ENCODE assay signal across 1 cellular context in the genomic region with DNA sequence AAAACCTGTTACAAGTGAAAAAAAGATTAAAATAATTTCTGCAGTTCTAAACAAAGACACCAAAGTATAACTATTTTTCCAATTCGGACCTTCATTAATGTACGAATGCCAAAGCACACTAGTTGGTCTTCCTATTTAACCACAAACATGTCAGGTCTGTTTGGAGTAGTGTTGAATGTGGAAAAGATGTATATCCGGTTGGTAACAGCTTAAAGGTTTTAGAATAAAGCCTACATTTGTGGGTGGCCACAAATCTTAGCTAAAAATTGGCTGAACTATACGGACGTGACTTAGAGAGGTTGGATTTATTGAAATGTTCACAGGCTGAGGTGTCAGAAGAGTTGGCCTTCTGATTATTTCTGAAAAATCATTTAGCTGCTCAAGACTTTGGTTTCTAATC.
TF ChIP-seq lines count a peak whose summit lies in the region.

No MANE protein-coding gene starts in this region.

TF ChIP-seq in GM23338, 12 proteins besides CTCF, POLR2A, EP300 and RAD21 (continued from another document):
- TF ChIP-seq EZH2phosphoT487 (IDR thresholded peaks at IDR 0.05; ENCODE audit: unreplicated experiment) (no peak), POLR2AphosphoS5 (IDR thresholded peaks at IDR 0.05; ENCODE audit: low read depth) (no peak), CREB1 (CRISPR knock-in tag; IDR thresholded peaks at IDR 0.05; ENCODE audit: low read depth) (no peak), JUNB (IDR thresholded peaks at IDR 0.05; ENCODE audit: unreplicated experiment) (no peak), STAT1 (IDR thresholded peaks at IDR 0.05; ENCODE audit: unreplicated experiment) (no peak), EZH2 (IDR thresholded peaks at IDR 0.05; ENCODE audit: low read depth, unreplicated experiment) (no peak), ZNF114 (CRISPR knock-in tag; IDR thresholded peaks at IDR 0.05) (no peak)
- TF ChIP-seq, protein P1, sequence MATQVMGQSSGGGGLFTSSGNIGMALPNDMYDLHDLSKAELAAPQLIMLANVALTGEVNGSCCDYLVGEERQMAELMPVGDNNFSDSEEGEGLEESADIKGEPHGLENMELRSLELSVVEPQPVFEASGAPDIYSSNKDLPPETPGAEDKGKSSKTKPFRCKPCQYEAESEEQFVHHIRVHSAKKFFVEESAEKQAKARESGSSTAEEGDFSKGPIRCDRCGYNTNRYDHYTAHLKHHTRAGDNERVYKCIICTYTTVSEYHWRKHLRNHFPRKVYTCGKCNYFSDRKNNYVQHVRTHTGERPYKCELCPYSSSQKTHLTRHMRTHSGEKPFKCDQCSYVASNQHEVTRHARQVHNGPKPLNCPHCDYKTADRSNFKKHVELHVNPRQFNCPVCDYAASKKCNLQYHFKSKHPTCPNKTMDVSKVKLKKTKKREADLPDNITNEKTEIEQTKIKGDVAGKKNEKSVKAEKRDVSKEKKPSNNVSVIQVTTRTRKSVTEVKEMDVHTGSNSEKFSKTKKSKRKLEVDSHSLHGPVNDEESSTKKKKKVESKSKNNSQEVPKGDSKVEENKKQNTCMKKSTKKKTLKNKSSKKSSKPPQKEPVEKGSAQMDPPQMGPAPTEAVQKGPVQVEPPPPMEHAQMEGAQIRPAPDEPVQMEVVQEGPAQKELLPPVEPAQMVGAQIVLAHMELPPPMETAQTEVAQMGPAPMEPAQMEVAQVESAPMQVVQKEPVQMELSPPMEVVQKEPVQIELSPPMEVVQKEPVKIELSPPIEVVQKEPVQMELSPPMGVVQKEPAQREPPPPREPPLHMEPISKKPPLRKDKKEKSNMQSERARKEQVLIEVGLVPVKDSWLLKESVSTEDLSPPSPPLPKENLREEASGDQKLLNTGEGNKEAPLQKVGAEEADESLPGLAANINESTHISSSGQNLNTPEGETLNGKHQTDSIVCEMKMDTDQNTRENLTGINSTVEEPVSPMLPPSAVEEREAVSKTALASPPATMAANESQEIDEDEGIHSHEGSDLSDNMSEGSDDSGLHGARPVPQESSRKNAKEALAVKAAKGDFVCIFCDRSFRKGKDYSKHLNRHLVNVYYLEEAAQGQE (IDR thresholded peaks at IDR 0.05; ENCODE audit: unreplicated experiment) = no peak
- TF ChIP-seq, protein P2, sequence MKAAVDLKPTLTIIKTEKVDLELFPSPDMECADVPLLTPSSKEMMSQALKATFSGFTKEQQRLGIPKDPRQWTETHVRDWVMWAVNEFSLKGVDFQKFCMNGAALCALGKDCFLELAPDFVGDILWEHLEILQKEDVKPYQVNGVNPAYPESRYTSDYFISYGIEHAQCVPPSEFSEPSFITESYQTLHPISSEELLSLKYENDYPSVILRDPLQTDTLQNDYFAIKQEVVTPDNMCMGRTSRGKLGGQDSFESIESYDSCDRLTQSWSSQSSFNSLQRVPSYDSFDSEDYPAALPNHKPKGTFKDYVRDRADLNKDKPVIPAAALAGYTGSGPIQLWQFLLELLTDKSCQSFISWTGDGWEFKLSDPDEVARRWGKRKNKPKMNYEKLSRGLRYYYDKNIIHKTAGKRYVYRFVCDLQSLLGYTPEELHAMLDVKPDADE (IDR thresholded peaks at IDR 0.05) = no peak
- TF ChIP-seq, protein P3, sequence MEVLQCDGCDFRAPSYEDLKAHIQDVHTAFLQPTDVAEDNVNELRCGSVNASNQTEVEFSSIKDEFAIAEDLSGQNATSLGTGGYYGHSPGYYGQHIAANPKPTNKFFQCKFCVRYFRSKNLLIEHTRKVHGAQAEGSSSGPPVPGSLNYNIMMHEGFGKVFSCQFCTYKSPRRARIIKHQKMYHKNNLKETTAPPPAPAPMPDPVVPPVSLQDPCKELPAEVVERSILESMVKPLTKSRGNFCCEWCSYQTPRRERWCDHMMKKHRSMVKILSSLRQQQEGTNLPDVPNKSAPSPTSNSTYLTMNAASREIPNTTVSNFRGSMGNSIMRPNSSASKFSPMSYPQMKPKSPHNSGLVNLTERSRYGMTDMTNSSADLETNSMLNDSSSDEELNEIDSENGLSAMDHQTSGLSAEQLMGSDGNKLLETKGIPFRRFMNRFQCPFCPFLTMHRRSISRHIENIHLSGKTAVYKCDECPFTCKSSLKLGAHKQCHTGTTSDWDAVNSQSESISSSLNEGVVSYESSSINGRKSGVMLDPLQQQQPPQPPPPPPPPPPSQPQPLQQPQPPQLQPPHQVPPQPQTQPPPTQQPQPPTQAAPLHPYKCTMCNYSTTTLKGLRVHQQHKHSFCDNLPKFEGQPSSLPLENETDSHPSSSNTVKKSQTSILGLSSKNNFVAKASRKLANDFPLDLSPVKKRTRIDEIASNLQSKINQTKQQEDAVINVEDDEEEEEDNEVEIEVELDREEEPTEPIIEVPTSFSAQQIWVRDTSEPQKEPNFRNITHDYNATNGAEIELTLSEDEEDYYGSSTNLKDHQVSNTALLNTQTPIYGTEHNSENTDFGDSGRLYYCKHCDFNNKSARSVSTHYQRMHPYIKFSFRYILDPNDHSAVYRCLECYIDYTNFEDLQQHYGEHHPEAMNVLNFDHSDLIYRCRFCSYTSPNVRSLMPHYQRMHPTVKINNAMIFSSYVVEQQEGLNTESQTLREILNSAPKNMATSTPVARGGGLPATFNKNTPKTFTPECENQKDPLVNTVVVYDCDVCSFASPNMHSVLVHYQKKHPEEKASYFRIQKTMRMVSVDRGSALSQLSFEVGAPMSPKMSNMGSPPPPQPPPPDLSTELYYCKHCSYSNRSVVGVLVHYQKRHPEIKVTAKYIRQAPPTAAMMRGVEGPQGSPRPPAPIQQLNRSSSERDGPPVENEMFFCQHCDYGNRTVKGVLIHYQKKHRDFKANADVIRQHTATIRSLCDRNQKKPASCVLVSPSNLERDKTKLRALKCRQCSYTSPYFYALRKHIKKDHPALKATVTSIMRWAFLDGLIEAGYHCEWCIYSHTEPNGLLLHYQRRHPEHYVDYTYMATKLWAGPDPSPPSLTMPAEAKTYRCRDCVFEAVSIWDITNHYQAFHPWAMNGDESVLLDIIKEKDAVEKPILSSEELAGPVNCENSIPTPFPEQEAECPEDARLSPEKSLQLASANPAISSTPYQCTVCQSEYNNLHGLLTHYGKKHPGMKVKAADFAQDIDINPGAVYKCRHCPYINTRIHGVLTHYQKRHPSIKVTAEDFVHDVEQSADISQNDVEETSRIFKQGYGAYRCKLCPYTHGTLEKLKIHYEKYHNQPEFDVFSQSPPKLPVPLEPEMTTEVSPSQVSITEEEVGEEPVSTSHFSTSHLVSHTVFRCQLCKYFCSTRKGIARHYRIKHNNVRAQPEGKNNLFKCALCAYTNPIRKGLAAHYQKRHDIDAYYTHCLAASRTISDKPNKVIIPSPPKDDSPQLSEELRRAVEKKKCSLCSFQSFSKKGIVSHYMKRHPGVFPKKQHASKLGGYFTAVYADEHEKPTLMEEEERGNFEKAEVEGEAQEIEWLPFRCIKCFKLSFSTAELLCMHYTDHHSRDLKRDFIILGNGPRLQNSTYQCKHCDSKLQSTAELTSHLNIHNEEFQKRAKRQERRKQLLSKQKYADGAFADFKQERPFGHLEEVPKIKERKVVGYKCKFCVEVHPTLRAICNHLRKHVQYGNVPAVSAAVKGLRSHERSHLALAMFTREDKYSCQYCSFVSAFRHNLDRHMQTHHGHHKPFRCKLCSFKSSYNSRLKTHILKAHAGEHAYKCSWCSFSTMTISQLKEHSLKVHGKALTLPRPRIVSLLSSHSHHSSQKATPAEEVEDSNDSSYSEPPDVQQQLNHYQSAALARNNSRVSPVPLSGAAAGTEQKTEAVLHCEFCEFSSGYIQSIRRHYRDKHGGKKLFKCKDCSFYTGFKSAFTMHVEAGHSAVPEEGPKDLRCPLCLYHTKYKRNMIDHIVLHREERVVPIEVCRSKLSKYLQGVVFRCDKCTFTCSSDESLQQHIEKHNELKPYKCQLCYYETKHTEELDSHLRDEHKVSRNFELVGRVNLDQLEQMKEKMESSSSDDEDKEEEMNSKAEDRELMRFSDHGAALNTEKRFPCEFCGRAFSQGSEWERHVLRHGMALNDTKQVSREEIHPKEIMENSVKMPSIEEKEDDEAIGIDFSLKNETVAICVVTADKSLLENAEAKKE (CRISPR knock-in tag; IDR thresholded peaks at IDR 0.05) = no peak
TF ChIP-seq in GM23338: peak in this region for 0.
